In the genomic region with DNA sequence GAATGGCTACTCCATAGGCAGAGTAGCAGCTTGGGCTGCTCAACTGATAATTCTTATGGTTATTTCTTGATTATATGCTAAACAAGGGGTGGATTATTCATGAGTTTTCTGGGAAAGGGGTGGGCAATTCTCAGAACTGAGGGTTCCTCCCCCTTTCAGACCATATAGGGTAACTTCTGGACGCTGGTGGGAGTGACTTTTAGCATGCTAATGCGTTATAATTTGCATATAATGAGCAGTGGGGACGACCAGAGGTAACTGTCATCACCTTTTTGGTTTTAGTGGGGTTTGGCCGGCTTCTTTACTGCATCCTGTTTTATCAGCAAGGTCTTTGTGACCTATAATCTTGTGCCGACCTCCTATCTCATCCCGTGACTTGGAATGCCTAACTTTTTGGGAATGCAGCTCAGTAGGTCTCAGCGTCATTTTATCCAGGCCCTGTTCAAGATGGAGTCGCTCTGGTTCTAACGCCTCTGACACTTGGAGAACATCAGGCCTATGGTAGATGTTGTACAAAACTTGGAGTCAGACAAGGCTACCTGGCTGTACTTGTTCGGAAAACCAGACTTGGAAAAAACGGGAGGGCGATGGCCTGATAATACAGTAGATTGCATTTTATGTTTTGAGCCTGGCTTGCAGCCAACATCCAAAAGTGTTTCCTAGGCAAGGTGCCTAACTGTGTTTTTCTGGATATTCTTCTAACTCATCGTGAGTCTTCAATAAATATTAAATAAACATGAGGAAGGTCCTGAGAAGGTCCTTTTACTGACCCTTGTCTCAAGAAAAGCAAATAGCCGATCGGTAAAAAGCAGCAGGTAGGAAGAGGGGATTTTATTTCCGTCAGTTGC, we compare ENCODE assay signal across 13 cellular contexts. TPM values are rescaled to one million over a fixed set of nuclear protein-coding genes. Genes with fewer than 3 reads are reported as not detected.
DNase-seq lines count a peak whose midpoint lies in the region; ATAC-seq lines count a peak whose summit lies in the region.
"Had no signal": no experiment of that assay in that cellular context is flagged by ENCODE, and none has a peak within 500 bp of the region (broad histone marks: within the 10 kb centered on the region; RNA-seq: fewer than 3 reads in every experiment).

No MANE protein-coding gene starts in this region.

- H3K4me1 Mint-ChIP-seq in activated CD4-positive, alpha-beta T cell treated with anti-CD3 and anti-CD28 coated beads, Interleukin-2, amount 10 ng/mL, durations not matched to agents 7 days and 5 days = peaks cover 29% of the 10 kb centered on the region
- H3K4me1 Mint-ChIP-seq in stimulated activated effector memory CD8-positive, alpha-beta T cell treated with anti-CD3 and anti-CD28 coated beads, Interleukin-12 subunit alpha, Interleukin-12 subunit beta, amount 100 ng/mL, for 72 hours = peaks cover 32% of the 10 kb centered on the region

- peaks cover 8% of the 10 kb centered on the region for H3K36me3 Mint-ChIP-seq in activated CD4-positive, alpha-beta T cell treated with anti-CD3 and anti-CD28 coated beads, Interleukin-2, amount 10 ng/mL, durations not matched to agents 7 days and 5 days (ENCODE audit: low read depth)
- peaks cover 11% of the 10 kb centered on the region for H3K36me3 Mint-ChIP-seq in stimulated activated effector memory CD8-positive, alpha-beta T cell treated with anti-CD3 and anti-CD28 coated beads, Interleukin-12 subunit alpha, Interleukin-12 subunit beta, amount 100 ng/mL, for 72 hours

- no peaks in the 10 kb centered on the region for H3K9me3 Mint-ChIP-seq in activated CD4-positive, alpha-beta T cell treated with anti-CD3 and anti-CD28 coated beads, Interleukin-2, amount 10 ng/mL, durations not matched to agents 7 days and 5 days
- H3K9me3 Mint-ChIP-seq in stimulated activated effector memory CD8-positive, alpha-beta T cell treated with anti-CD3 and anti-CD28 coated beads, Interleukin-12 subunit alpha, Interleukin-12 subunit beta, amount 100 ng/mL, for 72 hours = no peaks in the 10 kb centered on the region

- no peak overlapping the region for H3K4me3 Mint-ChIP-seq in activated CD4-positive, alpha-beta T cell treated with anti-CD3 and anti-CD28 coated beads, Interleukin-2, amount 10 ng/mL, durations not matched to agents 7 days and 5 days
- peak overlapping the region; percentile 97 for H3K4me3 Mint-ChIP-seq in stimulated activated effector memory CD8-positive, alpha-beta T cell treated with anti-CD3 and anti-CD28 coated beads, Interleukin-12 subunit alpha, Interleukin-12 subunit beta, amount 100 ng/mL, for 72 hours

- H3K27ac Mint-ChIP-seq in activated CD4-positive, alpha-beta T cell treated with anti-CD3 and anti-CD28 coated beads, Interleukin-2, amount 10 ng/mL, durations not matched to agents 7 days and 5 days = peak overlapping the region; percentile 94
- no peak overlapping the region for H3K27ac Mint-ChIP-seq in stimulated activated effector memory CD8-positive, alpha-beta T cell treated with anti-CD3 and anti-CD28 coated beads, Interleukin-12 subunit alpha, Interleukin-12 subunit beta, amount 100 ng/mL, for 72 hours

- POLR2A ChIA-PET in activated CD4-positive, alpha-beta T cell treated with anti-CD3 and anti-CD28 coated beads, Interleukin-2, amount 10 ng/mL, durations not matched to agents 7 days and 5 days (lab: Charles Lee) = interaction anchor here (0.8 kb wide), 1 partner anchor 10 kb away, joined by 3 read pairs; no protein-coding TSS in a partner anchor

- DNase-seq in activated CD4-positive, alpha-beta T cell treated with anti-CD3 and anti-CD28 coated beads, Interleukin-2, amount 10 ng/mL, durations not matched to agents 7 days and 5 days = no peak
- DNase-seq in activated CD4-positive, alpha-beta T cell treated with anti-CD3 and anti-CD28 coated beads, Interleukin-2, amount 50 U/mL, for 4 hours = no peak
- DNase-seq in OCI-M1 (lab: John Stamatoyannopoulos, UW) = peak; percentile 72
- DNase-seq in inferior parietal cortex (ENCODE audit: extremely low spot score) = peak; percentile 25
- DNase-seq in stimulated activated effector memory CD8-positive, alpha-beta T cell treated with anti-CD3 and anti-CD28 coated beads, Interleukin-12 subunit alpha, Interleukin-12 subunit beta, amount 100 ng/mL, for 72 hours (ENCODE audit: low spot score in 2 of 2) = no peak
- DNase-seq in H4 (ENCODE audit: low spot score) = no peak
- DNase-seq: activated T-cell treated with anti-CD3 and anti-CD28 coated beads, Interleukin-2, amount 50 U/mL, for 1 hour; NCI-H1436; NCI-H524; stimulated activated CD4-positive, alpha-beta T cell treated with anti-CD3 and anti-CD28 coated beads, Interleukin-4, amount 100 ng/mL, for 4 hours; upper lobe of right lung had no signal

- no peak for ATAC-seq in stimulated activated effector memory CD8-positive, alpha-beta T cell treated with anti-CD3 and anti-CD28 coated beads, Interleukin-12 subunit alpha, Interleukin-12 subunit beta, amount 100 ng/mL, for 72 hours
- ATAC-seq in HG03139 (IDR thresholded peaks at IDR 0.05; ENCODE audit: unreplicated experiment) (no peak), HG03565 (IDR thresholded peaks at IDR 0.05; ENCODE audit: unreplicated experiment) (no peak)

- H3K27me3 Mint-ChIP-seq in activated CD4-positive, alpha-beta T cell treated with anti-CD3 and anti-CD28 coated beads, Interleukin-2, amount 10 ng/mL, durations not matched to agents 7 days and 5 days = no peaks in the 10 kb centered on the region

- CTCF ChIA-PET in activated CD4-positive, alpha-beta T cell treated with anti-CD3 and anti-CD28 coated beads, Interleukin-2, amount 10 ng/mL, durations not matched to agents 7 days and 5 days (lab: Charles Lee) = interaction anchor here (0.9 kb wide), 1 partner anchor 10 kb away, joined by 3 read pairs; no protein-coding TSS in a partner anchor

RNA-seq across cellular contexts. Expression of a gene that starts 1.8 kb away (rescaled TPM):
- 10 to 100 TPM; 19.2 to 20.9 TPM for total RNA-seq in activated CD4-positive, alpha-beta T cell treated with anti-CD3 and anti-CD28 coated beads, Interleukin-2, amount 10 ng/mL, durations not matched to agents 7 days and 5 days
- 13.5 and 17.4 TPM in 2 replicates for total RNA-seq in H4 (2014; rRNA removed; shearing (Covaris generic))

Comparison
In these comparisons a context has a peak if more than half of its experiments do, and no peak if none do; other contexts are left out.
1. DNase-seq: peak in OCI-M1 (single experiment) and inferior parietal cortex (single experiment); none in activated CD4-positive, alpha-beta T cell treated with anti-CD3 and anti-CD28 coated beads, Interleukin-2, amount 10 ng/mL, durations not matched to agents 7 days and 5 days (single experiment), activated CD4-positive, alpha-beta T cell treated with anti-CD3 and anti-CD28 coated beads, Interleukin-2, amount 50 U/mL, for 4 hours (0 of 2), stimulated activated effector memory CD8-positive, alpha-beta T cell treated with anti-CD3 and anti-CD28 coated beads, Interleukin-12 subunit alpha, Interleukin-12 subunit beta, amount 100 ng/mL, for 72 hours (0 of 2) and H4 (single experiment).